ENCODE assay signal across 24 cellular contexts in genomic region chr12:57528176-57528575, GRCh38. TPM values are rescaled to one million over a fixed set of nuclear protein-coding genes. Genes with fewer than 3 reads are reported as not detected.
DNase-seq lines count a peak whose midpoint lies in the region; ATAC-seq, FAIRE-seq and TF ChIP-seq lines count a peak whose summit lies in the region.
"Had no signal": no experiment of that assay in that cellular context is flagged by ENCODE, and none has a peak within 500 bp of the region (broad histone marks: within the 10 kb centered on the region; RNA-seq: fewer than 3 reads in every experiment).

No MANE protein-coding gene starts in this region.

- DNase-seq in HepG2 (ENCODE audit: low spot score) (no peak), right lobe of liver (no peak), HuH-7.5 (ENCODE audit: low spot score) (no peak), GM13977 (ENCODE audit: low spot score) (no peak)
- DNase-seq in stimulated activated naive B cell treated with anti-CD40 and anti-IgM and Interleukin-4, amounts not matched to agents 10 μg/mL and 1 μg/mL and 100 μg/mL, for 72 hours = no peak
- DNase-seq: GOT3, MG63, NCI-H1417, NCI-H1694 treated with DMSO at 0.1 percent for 48 hours, NCI-H2081 treated with DMSO at 0.1 percent for 48 hours, NCI-H2171 treated with DMSO at 0.1 percent for 48 hours, NCI-H524 treated with DMSO at 0.1 percent for 48 hours, NCI-H82, Peyer's patch had no signal

- CTCF ChIA-PET in HepG2 (lab: Yijun Ruan, JAX; ENCODE audit: low intra/inter-chr PET ratio, low total read pairs) = no interaction called here

- TF ChIP-seq EP300 in HepG2 (IDR thresholded peaks at IDR 0.05; ENCODE audit: low read depth in 2 of 2, low read length in 2 of 2) (no peak), HepG2 (CRISPR knock-in tag; IDR thresholded peaks at IDR 0.05; ENCODE audit: borderline replicate concordance) (no peak)

- in situ Hi-C loops in HepG2 (cut with HindIII; ENCODE audit: extremely low pct_ligation_motif_present, low pct_unique_long_range_greater_than_20kb) = no loop called here
- in situ Hi-C loops in GM13977 (cut with MboI; ENCODE audit: low pct_unique_long_range_greater_than_20kb, low sequenced_read_pairs, unreplicated experiment) = no loop called here

- no peak for FAIRE-seq in HepG2 (lab: Jason Lieb, UNC)
- FAIRE-seq: A549, G401.6, GM12892, GM18507, GM19239 had no signal

- peaks cover 45 to 63% of the 10 kb centered on the region in 2 donors for H3K36me3 Mint-ChIP-seq in stimulated activated naive B cell treated with anti-CD40 and anti-IgM and Interleukin-4, amounts not matched to agents 10 μg/mL and 1 μg/mL and 100 μg/mL, for 72 hours

- no peaks in the 10 kb centered on the region for H3K9me3 ChIP-seq in HepG2 (ENCODE audit: low read length)
- no peaks in the 10 kb centered on the region for H3K9me3 ChIP-seq in right lobe of liver
- H3K9me3 ChIP-seq: A549, MG63, Peyer's patch, SJSA1 had no signal

- ATAC-seq in HepG2 = no peak
- no peak for ATAC-seq in right lobe of liver
- ATAC-seq in stimulated activated naive B cell treated with anti-CD40 and anti-IgM and Interleukin-4, amounts not matched to agents 10 μg/mL and 1 μg/mL and 100 μg/mL, for 72 hours (replicated peaks) = no peak
- ATAC-seq: A549 had no signal

- H3K4me1 ChIP-seq in HepG2 (ENCODE audit: insufficient read depth, low read length) (peaks cover 17% of the 10 kb centered on the region), right lobe of liver (peaks cover 0 to 22% (median 12%) of the 10 kb centered on the region in 4 donors)

- TF ChIP-seq CTCF in HepG2 (CRISPR knock-in tag; IDR thresholded peaks at IDR 0.05) (no peak), right lobe of liver (IDR thresholded peaks at IDR 0.05) (no peak), VCaP (conservative IDR thresholded peaks at IDR 0.05) (no peak), GM13977 (IDR thresholded peaks at IDR 0.05; ENCODE audit: extremely low read depth, insufficient read depth, missing control alignments) (no peak)

- H3K27ac Mint-ChIP-seq in stimulated activated naive B cell treated with anti-CD40 and anti-IgM and Interleukin-4, amounts not matched to agents 10 μg/mL and 1 μg/mL and 100 μg/mL, for 72 hours = peak overlapping the region; percentile 51
- H3K27ac Mint-ChIP-seq: B cell had no signal

- H4K20me1 ChIP-seq in HepG2 (ENCODE audit: insufficient read depth, low read length) = no peaks in the 10 kb centered on the region

- no peak overlapping the region for H3K4me2 ChIP-seq in HepG2 (ENCODE audit: low read depth, low read length)
- H3K4me2 ChIP-seq: A549 had no signal

- intact Hi-C loops in HepG2 (cut with micrococcal nuclease; ENCODE audit: unreplicated experiment) (no loop called here), right lobe of liver (cut with DNase I) (no loop called here)

- no peak overlapping the region for H3K9ac ChIP-seq in HepG2 (ENCODE audit: insufficient read depth, low read depth, low read length)

- no peak for TF ChIP-seq RAD21 in HepG2 (CRISPR knock-in tag; IDR thresholded peaks at IDR 0.05)

- H3K4me1 Mint-ChIP-seq in stimulated activated naive B cell treated with anti-CD40 and anti-IgM and Interleukin-4, amounts not matched to agents 10 μg/mL and 1 μg/mL and 100 μg/mL, for 72 hours = peaks cover 23 to 51% of the 10 kb centered on the region in 2 donors

- BruUV-seq in HepG2 (replicated peaks; lab: Mats Ljungman, UMichigan) = no TSS peak

- H3K79me2 ChIP-seq in HepG2 (ENCODE audit: insufficient read depth, low read length) = peaks cover 13% of the 10 kb centered on the region

- POLR2A ChIA-PET in HepG2 (lab: Yijun Ruan, JAX) = interaction anchor here (0.9 to 1.3 kb wide), 3 partner anchors 8 to 11 kb away, joined by 3 to 4 read pairs (median 3); partner anchors contain the start of gene DDIT3

- no peak overlapping the region for H3K4me3 Mint-ChIP-seq in stimulated activated naive B cell treated with anti-CD40 and anti-IgM and Interleukin-4, amounts not matched to agents 10 μg/mL and 1 μg/mL and 100 μg/mL, for 72 hours
- H3K4me3 Mint-ChIP-seq: B cell, CD14-positive monocyte had no signal

- no peak overlapping the region for H2AFZ ChIP-seq in HepG2 (ENCODE audit: low read length)

- no peaks in the 10 kb centered on the region for H3K27me3 Mint-ChIP-seq in stimulated activated naive B cell treated with anti-CD40 and anti-IgM and Interleukin-4, amounts not matched to agents 10 μg/mL and 1 μg/mL and 100 μg/mL, for 72 hours
- H3K27me3 Mint-ChIP-seq: B cell had no signal

- H3K4me3 ChIP-seq in HepG2 (replicated peaks in 1 of 3; ENCODE audit: insufficient read depth in 1 of 3, low read depth in 2 of 3, low read length in 3 of 3) (no peak overlapping the region), right lobe of liver (no peak overlapping the region)
- H3K4me3 ChIP-seq: A549, MG63, Peyer's patch, SJSA1 had no signal

- no peak for TF ChIP-seq POLR2A in HepG2 (IDR thresholded peaks at IDR 0.05; ENCODE audit: insufficient read depth in 1 of 2, low read depth in 2 of 2, low read length in 2 of 2)
- TF ChIP-seq POLR2A in right lobe of liver (IDR thresholded peaks at IDR 0.05) = no peak

- H3K27ac ChIP-seq in HepG2 (ENCODE audit: extremely low read length, insufficient read depth, low read length) = no peak overlapping the region
- H3K27ac ChIP-seq in right lobe of liver = no peak overlapping the region
- peak overlapping the region; percentile 99; the same call in 1 of the 2 replicates for H3K27ac ChIP-seq in VCaP
- H3K27ac ChIP-seq: A549, Peyer's patch, SJSA1 had no signal

- 94% methylated on average over 12 of the region's 12 CpGs for WGBS in HepG2 (ENCODE audit: low lambda C conversion rate)
- WGBS in right lobe of liver (ENCODE audit: insufficient coverage, low coverage, low lambda C conversion rate, missing lambda C conversion rate) = 80% methylated on average over 4 of the region's 12 CpGs

- H3K27me3 ChIP-seq in HepG2 (ENCODE audit: control insufficient read depth in 1 of 2, insufficient read depth in 2 of 2, low read length in 2 of 2) (no peaks in the 10 kb centered on the region; a peak in 1 of 5 replicates), right lobe of liver (no peaks in the 10 kb centered on the region)
- H3K27me3 ChIP-seq: MG63, Peyer's patch, SJSA1 had no signal

- peaks cover 29 to 81% of the 10 kb centered on the region in 2 experiments for H3K36me3 ChIP-seq in HepG2 (replicated peaks in 1 of 2; ENCODE audit: control insufficient read depth in 1 of 2, insufficient read depth in 2 of 2, low read length in 2 of 2)
- H3K36me3 ChIP-seq in right lobe of liver = peaks cover 0 to 88% (median 43%) of the 10 kb centered on the region in 4 donors

- no peaks in the 10 kb centered on the region for H3K9me3 Mint-ChIP-seq in stimulated activated naive B cell treated with anti-CD40 and anti-IgM and Interleukin-4, amounts not matched to agents 10 μg/mL and 1 μg/mL and 100 μg/mL, for 72 hours

RNA-seq across cellular contexts. Expression of gene MBD6, which starts 5.6 kb away (rescaled TPM):
- total RNA-seq in HepG2 (2016; rRNA removed; fragmentation: Illumina TruSeq; extraction: Trizol) = 4.1 and 5.1 TPM in 2 replicates
- 4.8 and 5.3 TPM in 2 replicates for total RNA-seq in HepG2 (2016; cell fraction: cytosol; rRNA removed; fragmentation: Illumina TruSeq; extraction: Trizol; ENCODE audit: low read depth)
- 4.0 and 5.3 TPM in 2 replicates for total RNA-seq in HepG2 (2016; cell fraction: insoluble cytoplasmic fraction; rRNA removed; fragmentation: Illumina TruSeq; extraction: Trizol)
- 6.2 and 8.8 TPM in 2 replicates for total RNA-seq in HepG2 (2016; cell fraction: membrane; rRNA removed; fragmentation: Illumina TruSeq; extraction: Trizol)
- total RNA-seq in HepG2 (2016; cell fraction: nucleus; rRNA removed; fragmentation: Illumina TruSeq; extraction: Trizol) = 6.5 and 10.2 TPM in 2 replicates
- polyA plus RNA-seq in HepG2 (2011; rRNA removed) = 5.9 and 6.1 TPM in 2 replicates
- polyA plus RNA-seq in HepG2 (2011; cell fraction: cytosol; rRNA removed) = 1.1 and 1.8 TPM in 2 replicates
- polyA plus RNA-seq in HepG2 (2011; cell fraction: nucleus; rRNA removed) = 36.0 and 45.9 TPM in 2 replicates
- 22.8 and 22.9 TPM in 2 replicates for polyA plus RNA-seq in HepG2 (2012)
- 3.4 and 4.1 TPM in 2 replicates for polyA plus RNA-seq in HepG2 (2016; cell fraction: cytosol; fragmentation: Illumina TruSeq; extraction: Trizol; ENCODE audit: low read depth)
- 15.7 and 15.8 TPM in 2 replicates for polyA plus RNA-seq in HepG2 (2016; cell fraction: insoluble cytoplasmic fraction; fragmentation: Illumina TruSeq; extraction: Trizol; ENCODE audit: low read depth)
- polyA plus RNA-seq in HepG2 (2016; cell fraction: membrane; fragmentation: Illumina TruSeq; extraction: Trizol; ENCODE audit: low read depth) = 16.1 and 18.3 TPM in 2 replicates
- polyA plus RNA-seq in HepG2 (2016; cell fraction: nucleus; fragmentation: Illumina TruSeq; extraction: Trizol; ENCODE audit: insufficient read depth, low read depth) = 57.7 and 62.7 TPM in 2 replicates
- 5.7 and 10.6 TPM in 2 replicates for polyA minus RNA-seq in HepG2 (2011; rRNA and poly(A)+ RNA removed; ENCODE audit: low replicate concordance)
- 5.4 and 10.1 TPM in 2 replicates for polyA minus RNA-seq in HepG2 (2011; cell fraction: cytosol; rRNA and poly(A)+ RNA removed)
- polyA minus RNA-seq in HepG2 (2011; cell fraction: nucleus; rRNA and poly(A)+ RNA removed) = 15.7 and 16.7 TPM in 2 replicates
- total RNA-seq in right lobe of liver = 10 to 100 TPM in 5 of 6 experiments, 1 to 10 TPM in 1; 7.4 to 61.1 (median 39.3) TPM

RNA-seq across cellular contexts. Expression of gene DDIT3, which starts 7.9 kb away (rescaled TPM):
- total RNA-seq in HepG2 (2016; rRNA removed; fragmentation: Illumina TruSeq; extraction: Trizol) (17.5 and 27.5 TPM in 2 replicates), right lobe of liver (10 to 100 TPM; 11.3 to 26.7 (median 18.7) TPM)
- 13.2 and 15.7 TPM in 2 replicates for total RNA-seq in HepG2 (2016; cell fraction: cytosol; rRNA removed; fragmentation: Illumina TruSeq; extraction: Trizol; ENCODE audit: low read depth)
- total RNA-seq in HepG2 (2016; cell fraction: insoluble cytoplasmic fraction; rRNA removed; fragmentation: Illumina TruSeq; extraction: Trizol) = 20.9 and 30.4 TPM in 2 replicates
- total RNA-seq in HepG2 (2016; cell fraction: membrane; rRNA removed; fragmentation: Illumina TruSeq; extraction: Trizol) = 15.9 and 19.3 TPM in 2 replicates
- 37.8 and 43.6 TPM in 2 replicates for total RNA-seq in HepG2 (2016; cell fraction: nucleus; rRNA removed; fragmentation: Illumina TruSeq; extraction: Trizol)
- polyA plus RNA-seq in HepG2 (2011; rRNA removed) = 45.2 and 48.7 TPM in 2 replicates
- 22.9 and 23.5 TPM in 2 replicates for polyA plus RNA-seq in HepG2 (2011; cell fraction: cytosol; rRNA removed)
- 90.1 and 90.7 TPM in 2 replicates for polyA plus RNA-seq in HepG2 (2011; cell fraction: nucleus; rRNA removed)
- polyA plus RNA-seq in HepG2 (2012) = 29.8 and 51.1 TPM in 2 replicates
- polyA plus RNA-seq in HepG2 (2016; cell fraction: cytosol; fragmentation: Illumina TruSeq; extraction: Trizol; ENCODE audit: low read depth) = 8.3 and 8.5 TPM in 2 replicates
- polyA plus RNA-seq in HepG2 (2016; cell fraction: insoluble cytoplasmic fraction; fragmentation: Illumina TruSeq; extraction: Trizol; ENCODE audit: low read depth) = 16.7 and 17.7 TPM in 2 replicates
- polyA plus RNA-seq in HepG2 (2016; cell fraction: membrane; fragmentation: Illumina TruSeq; extraction: Trizol; ENCODE audit: low read depth) = 9.9 and 11.5 TPM in 2 replicates
- polyA plus RNA-seq in HepG2 (2016; cell fraction: nucleus; fragmentation: Illumina TruSeq; extraction: Trizol; ENCODE audit: insufficient read depth, low read depth) = 85.6 and 93.4 TPM in 2 replicates
- polyA minus RNA-seq in HepG2 (2011; rRNA and poly(A)+ RNA removed; ENCODE audit: low replicate concordance) = 11.9 and 14.2 TPM in 2 replicates
- polyA minus RNA-seq in HepG2 (2011; cell fraction: cytosol; rRNA and poly(A)+ RNA removed) = 6.3 and 7.4 TPM in 2 replicates
- 43.4 and 45.6 TPM in 2 replicates for polyA minus RNA-seq in HepG2 (2011; cell fraction: nucleus; rRNA and poly(A)+ RNA removed)

RNA-seq across cellular contexts. Expression of gene DCTN2, which starts 18.8 kb away (rescaled TPM):
- total RNA-seq in HepG2 (2016; rRNA removed; fragmentation: Illumina TruSeq; extraction: Trizol) (72.0 and 75.5 TPM in 2 replicates), right lobe of liver (10 to 100 TPM; 28.4 to 80.0 (median 36.0) TPM)
- total RNA-seq in HepG2 (2016; cell fraction: cytosol; rRNA removed; fragmentation: Illumina TruSeq; extraction: Trizol; ENCODE audit: low read depth) = 16.3 and 20.3 TPM in 2 replicates
- 63.9 and 76.9 TPM in 2 replicates for total RNA-seq in HepG2 (2016; cell fraction: insoluble cytoplasmic fraction; rRNA removed; fragmentation: Illumina TruSeq; extraction: Trizol)
- total RNA-seq in HepG2 (2016; cell fraction: membrane; rRNA removed; fragmentation: Illumina TruSeq; extraction: Trizol) = 38.0 and 40.0 TPM in 2 replicates
- total RNA-seq in HepG2 (2016; cell fraction: nucleus; rRNA removed; fragmentation: Illumina TruSeq; extraction: Trizol) = 43.6 and 51.0 TPM in 2 replicates
- 77.4 and 85.7 TPM in 2 replicates for polyA plus RNA-seq in HepG2 (2011; rRNA removed)
- 82.2 and 86.7 TPM in 2 replicates for polyA plus RNA-seq in HepG2 (2011; cell fraction: cytosol; rRNA removed)
- 67.6 and 71.9 TPM in 2 replicates for polyA plus RNA-seq in HepG2 (2011; cell fraction: nucleus; rRNA removed)
- polyA plus RNA-seq in HepG2 (2012) = 70.0 and 93.9 TPM in 2 replicates
- polyA plus RNA-seq in HepG2 (2016; cell fraction: cytosol; fragmentation: Illumina TruSeq; extraction: Trizol; ENCODE audit: low read depth) = 26.7 and 27.0 TPM in 2 replicates
- polyA plus RNA-seq in HepG2 (2016; cell fraction: insoluble cytoplasmic fraction; fragmentation: Illumina TruSeq; extraction: Trizol; ENCODE audit: low read depth) = 106 and 134 TPM in 2 replicates
- polyA plus RNA-seq in HepG2 (2016; cell fraction: membrane; fragmentation: Illumina TruSeq; extraction: Trizol; ENCODE audit: low read depth) = 43.7 and 48.7 TPM in 2 replicates
- polyA plus RNA-seq in HepG2 (2016; cell fraction: nucleus; fragmentation: Illumina TruSeq; extraction: Trizol; ENCODE audit: insufficient read depth, low read depth) = 110 and 115 TPM in 2 replicates
- polyA minus RNA-seq in HepG2 (2011; rRNA and poly(A)+ RNA removed; ENCODE audit: low replicate concordance) = 76.1 and 154 TPM in 2 replicates
- 60.3 and 62.5 TPM in 2 replicates for polyA minus RNA-seq in HepG2 (2011; cell fraction: cytosol; rRNA and poly(A)+ RNA removed)
- 49.6 and 54.1 TPM in 2 replicates for polyA minus RNA-seq in HepG2 (2011; cell fraction: nucleus; rRNA and poly(A)+ RNA removed)

RNA-seq across cellular contexts. Expression of gene KIF5A, which starts 21.7 kb away (rescaled TPM):
- 1.1 and 1.6 TPM in 2 replicates for total RNA-seq in HepG2 (2016; rRNA removed; fragmentation: Illumina TruSeq; extraction: Trizol)
- 0.18 and 0.71 TPM in 2 replicates for total RNA-seq in HepG2 (2016; cell fraction: cytosol; rRNA removed; fragmentation: Illumina TruSeq; extraction: Trizol; ENCODE audit: low read depth)
- 0.91 and 1.5 TPM in 2 replicates for total RNA-seq in HepG2 (2016; cell fraction: insoluble cytoplasmic fraction; rRNA removed; fragmentation: Illumina TruSeq; extraction: Trizol)
- 0.37 and 0.41 TPM in 2 replicates for total RNA-seq in HepG2 (2016; cell fraction: membrane; rRNA removed; fragmentation: Illumina TruSeq; extraction: Trizol)
- total RNA-seq in HepG2 (2016; cell fraction: nucleus; rRNA removed; fragmentation: Illumina TruSeq; extraction: Trizol) = 3.2 and 3.6 TPM in 2 replicates
- 10.3 and 11.9 TPM in 2 replicates for polyA plus RNA-seq in HepG2 (2011; rRNA removed)
- 2.9 and 3.5 TPM in 2 replicates for polyA plus RNA-seq in HepG2 (2011; cell fraction: cytosol; rRNA removed)
- 35.5 and 41.8 TPM in 2 replicates for polyA plus RNA-seq in HepG2 (2011; cell fraction: nucleus; rRNA removed)
- 8.0 and 9.1 TPM in 2 replicates for polyA plus RNA-seq in HepG2 (2012)
- polyA plus RNA-seq in HepG2 (2016; cell fraction: cytosol; fragmentation: Illumina TruSeq; extraction: Trizol; ENCODE audit: low read depth) = 0.12 and 0.15 TPM in 2 replicates
- polyA plus RNA-seq in HepG2 (2016; cell fraction: insoluble cytoplasmic fraction; fragmentation: Illumina TruSeq; extraction: Trizol; ENCODE audit: low read depth) = 0.97 and 1.1 TPM in 2 replicates
- polyA plus RNA-seq in HepG2 (2016; cell fraction: membrane; fragmentation: Illumina TruSeq; extraction: Trizol; ENCODE audit: low read depth) = 0.27 and 0.29 TPM in 2 replicates
- 7.8 and 8.7 TPM in 2 replicates for polyA plus RNA-seq in HepG2 (2016; cell fraction: nucleus; fragmentation: Illumina TruSeq; extraction: Trizol; ENCODE audit: insufficient read depth, low read depth)
- 0.02 and 2.8 TPM in 2 replicates for polyA minus RNA-seq in HepG2 (2011; rRNA and poly(A)+ RNA removed; ENCODE audit: low replicate concordance)
- polyA minus RNA-seq in HepG2 (2011; cell fraction: cytosol; rRNA and poly(A)+ RNA removed) = 1.9 and 3.0 TPM in 2 replicates
- polyA minus RNA-seq in HepG2 (2011; cell fraction: nucleus; rRNA and poly(A)+ RNA removed) = 17.8 and 18.6 TPM in 2 replicates
- under 1 TPM in 1 of 6 experiments, not detected in 5; 0.02 TPM for total RNA-seq in right lobe of liver
- total RNA-seq: LHCN-M2 had no signal
- polyA plus RNA-seq: CD14-positive monocyte had no signal

RNA-seq across cellular contexts. Expression of gene MARS1, which starts 40.3 kb away (rescaled TPM):
- total RNA-seq in HepG2 (2016; rRNA removed; fragmentation: Illumina TruSeq; extraction: Trizol) (177 and 181 TPM in 2 replicates), right lobe of liver (10 to 100 TPM; 53.4 to 66.6 (median 60.4) TPM)
- total RNA-seq in HepG2 (2016; cell fraction: cytosol; rRNA removed; fragmentation: Illumina TruSeq; extraction: Trizol; ENCODE audit: low read depth) = 69.2 and 77.6 TPM in 2 replicates
- 178 and 182 TPM in 2 replicates for total RNA-seq in HepG2 (2016; cell fraction: insoluble cytoplasmic fraction; rRNA removed; fragmentation: Illumina TruSeq; extraction: Trizol)
- total RNA-seq in HepG2 (2016; cell fraction: membrane; rRNA removed; fragmentation: Illumina TruSeq; extraction: Trizol) = 116 and 124 TPM in 2 replicates
- 147 and 177 TPM in 2 replicates for total RNA-seq in HepG2 (2016; cell fraction: nucleus; rRNA removed; fragmentation: Illumina TruSeq; extraction: Trizol)
- polyA plus RNA-seq in HepG2 (2011; rRNA removed) = 115 and 167 TPM in 2 replicates
- polyA plus RNA-seq in HepG2 (2011; cell fraction: cytosol; rRNA removed) = 90.1 and 98.7 TPM in 2 replicates
- polyA plus RNA-seq in HepG2 (2011; cell fraction: nucleus; rRNA removed) = 450 and 538 TPM in 2 replicates
- 160 and 209 TPM in 2 replicates for polyA plus RNA-seq in HepG2 (2012)
- 68.2 and 75.1 TPM in 2 replicates for polyA plus RNA-seq in HepG2 (2016; cell fraction: cytosol; fragmentation: Illumina TruSeq; extraction: Trizol; ENCODE audit: low read depth)
- polyA plus RNA-seq in HepG2 (2016; cell fraction: insoluble cytoplasmic fraction; fragmentation: Illumina TruSeq; extraction: Trizol; ENCODE audit: low read depth) = 150 and 162 TPM in 2 replicates
- polyA plus RNA-seq in HepG2 (2016; cell fraction: membrane; fragmentation: Illumina TruSeq; extraction: Trizol; ENCODE audit: low read depth) = 87.9 and 114 TPM in 2 replicates
- polyA plus RNA-seq in HepG2 (2016; cell fraction: nucleus; fragmentation: Illumina TruSeq; extraction: Trizol; ENCODE audit: insufficient read depth, low read depth) = 239 and 240 TPM in 2 replicates
- 242 and 269 TPM in 2 replicates for polyA minus RNA-seq in HepG2 (2011; rRNA and poly(A)+ RNA removed; ENCODE audit: low replicate concordance)
- polyA minus RNA-seq in HepG2 (2011; cell fraction: cytosol; rRNA and poly(A)+ RNA removed) = 76.3 and 117 TPM in 2 replicates
- 213 and 244 TPM in 2 replicates for polyA minus RNA-seq in HepG2 (2011; cell fraction: nucleus; rRNA and poly(A)+ RNA removed)
